9 cellular contexts compared by ENCODE assay signal in genomic region chr5:173891367-173891766, GRCh38. TPM values are rescaled to one million over a fixed set of nuclear protein-coding genes. Genes with fewer than 3 reads are reported as not detected.
DNase-seq lines count a peak whose midpoint lies in the region; ATAC-seq and TF ChIP-seq lines count a peak whose summit lies in the region.
"Had no signal": no experiment of that assay in that cellular context is flagged by ENCODE, and none has a peak within 500 bp of the region (broad histone marks: within the 10 kb centered on the region; RNA-seq: fewer than 3 reads in every experiment).

No MANE protein-coding gene starts in this region.

- peaks cover 52% of the 10 kb centered on the region for H3K4me1 Mint-ChIP-seq in T-helper 1 cell treated with Interleukin-12 subunit alpha and Interleukin-12 subunit beta and Interleukin-4 antibody, amounts not matched to agents 30 μg/mL and 1 μg/mL, for 36 hours (ENCODE audit: low read depth)

- peak overlapping the region; percentile 51 for H3K27ac ChIP-seq in suprapubic skin

- no peaks in the 10 kb centered on the region for H3K36me3 ChIP-seq in adipocyte (ENCODE audit: control insufficient read depth, insufficient read depth, low read length, severe bottlenecking)
- H3K36me3 ChIP-seq in suprapubic skin: no peaks in the 10 kb centered on the region

- H3K4me1 ChIP-seq in adipocyte (ENCODE audit: control insufficient read depth, insufficient read depth, low read length): peaks cover 20% of the 10 kb centered on the region
- peaks cover 80% of the 10 kb centered on the region for H3K4me1 ChIP-seq in suprapubic skin

- DNase-seq in T-helper 1 cell: no peak
- no peak for DNase-seq in adipocyte (ENCODE audit: low read depth)
- no peak for DNase-seq in left lobe of liver (ENCODE audit: low spot score)
- DNase-seq in suprapubic skin (ENCODE audit: low spot score in 2 of 2): no peak
- no peak for DNase-seq in HK-2 (ENCODE audit: unreplicated experiment)
- no peak for DNase-seq in mucosa of gallbladder (ENCODE audit: low spot score)
- DNase-seq: AML-193 had no signal

- peak; percentile 1 for ATAC-seq in left lobe of liver
- ATAC-seq in HG03439 (IDR thresholded peaks at IDR 0.05; ENCODE audit: unreplicated experiment): no peak

- H3K36me3 Mint-ChIP-seq in T-helper 1 cell treated with Interleukin-12 subunit alpha and Interleukin-12 subunit beta and Interleukin-4 antibody, amounts not matched to agents 30 μg/mL and 1 μg/mL, for 36 hours (ENCODE audit: low read depth): peaks cover 17% of the 10 kb centered on the region

- no peaks in the 10 kb centered on the region for H3K27me3 Mint-ChIP-seq in T-helper 1 cell treated with Interleukin-12 subunit alpha and Interleukin-12 subunit beta and Interleukin-4 antibody, amounts not matched to agents 30 μg/mL and 1 μg/mL, for 36 hours (ENCODE audit: low read depth)

- no peak for TF ChIP-seq EP300 in suprapubic skin (IDR thresholded peaks at IDR 0.05)

- H3K4me3 ChIP-seq in adipocyte (ENCODE audit: low read length): peak overlapping the region; percentile 86
- H3K4me3 ChIP-seq in suprapubic skin: peak overlapping the region; percentile 73

- H3K27ac Mint-ChIP-seq in T-helper 1 cell treated with Interleukin-12 subunit alpha and Interleukin-12 subunit beta and Interleukin-4 antibody, amounts not matched to agents 30 μg/mL and 1 μg/mL, for 36 hours: no peak overlapping the region

- TF ChIP-seq CTCF in suprapubic skin (IDR thresholded peaks at IDR 0.05): no peak

- 46% methylated on average over 2 of the region's 2 CpGs for WGBS in suprapubic skin

- H3K4me3 Mint-ChIP-seq in T-helper 1 cell treated with Interleukin-12 subunit alpha and Interleukin-12 subunit beta and Interleukin-4 antibody, amounts not matched to agents 30 μg/mL and 1 μg/mL, for 36 hours: peak overlapping the region; percentile 60

- H3K27me3 ChIP-seq in adipocyte (replicated peaks; ENCODE audit: control insufficient read depth, insufficient read depth, low read length) (no peaks in the 10 kb centered on the region), suprapubic skin (no peaks in the 10 kb centered on the region)

- no peaks in the 10 kb centered on the region for H3K9me3 Mint-ChIP-seq in T-helper 1 cell treated with Interleukin-12 subunit alpha and Interleukin-12 subunit beta and Interleukin-4 antibody, amounts not matched to agents 30 μg/mL and 1 μg/mL, for 36 hours

- TF ChIP-seq POLR2A in suprapubic skin (IDR thresholded peaks at IDR 0.05): no peak

- H3K9me3 ChIP-seq in adipocyte (ENCODE audit: control insufficient read depth, low read length) (no peaks in the 10 kb centered on the region), suprapubic skin (no peaks in the 10 kb centered on the region)

- peak overlapping the region; percentile 87 for H3K9ac ChIP-seq in adipocyte (ENCODE audit: low read length)

RNA-seq across cellular contexts. Expression of gene CPEB4, which starts 3.2 kb away (rescaled TPM):
- total RNA-seq in left lobe of liver (28.2 TPM), suprapubic skin (10 to 100 TPM; 45.2 to 70.7 (median 52.5) TPM), mucosa of gallbladder (50.6 TPM)
